In genomic region chr16:28161626-28162025, GRCh38 we compare ENCODE assay signal across 23 cellular contexts. TPM values are rescaled to one million over a fixed set of nuclear protein-coding genes. Genes with fewer than 3 reads are reported as not detected.
DNase-seq lines count a peak whose midpoint lies in the region; ATAC-seq and TF ChIP-seq lines count a peak whose summit lies in the region.
"Had no signal": no experiment of that assay in that cellular context is flagged by ENCODE, and none has a peak within 500 bp of the region (broad histone marks: within the 10 kb centered on the region; RNA-seq: fewer than 3 reads in every experiment).

No MANE protein-coding gene starts in this region.

- in situ Hi-C loops in G401 (cut with HindIII; ENCODE audit: low sequenced_read_pairs) = no loop called here

- no peak for TF ChIP-seq CTCF in CD14-positive monocyte (IDR thresholded peaks at IDR 0.05)
- TF ChIP-seq CTCF in fibroblast of the aortic adventitia (IDR thresholded peaks at IDR 0.05; ENCODE audit: insufficient read depth, low read length) = no peak
- TF ChIP-seq CTCF in right atrium auricular region (IDR thresholded peaks at IDR 0.05) = no peak

- peaks cover 13% of the 10 kb centered on the region for H3K36me3 ChIP-seq in right atrium auricular region

- no peaks in the 10 kb centered on the region for H3K27me3 ChIP-seq in right atrium auricular region
- H3K27me3 ChIP-seq: ascending aorta, esophagus muscularis mucosa, heart left ventricle had no signal

- H3K4me3 ChIP-seq in fibroblast of the aortic adventitia (ENCODE audit: low read depth, low read length) = no peak overlapping the region
- no peak overlapping the region for H3K4me3 ChIP-seq in right atrium auricular region
- H3K4me3 ChIP-seq: ascending aorta, esophagus muscularis mucosa, heart left ventricle, SK-N-MC had no signal

- peaks cover 85% of the 10 kb centered on the region for H3K4me1 Mint-ChIP-seq in CD14-positive monocyte
- H3K4me1 Mint-ChIP-seq in activated T-helper 17 cell treated with anti-CD3 and anti-CD28 coated beads, Interleukin-2, amount 50 U/mL, for 72 hours = peaks cover 29% of the 10 kb centered on the region

- intact Hi-C loops in CD14-positive monocyte (cut with micrococcal nuclease) = no loop called here

- no peaks in the 10 kb centered on the region for H3K9me3 ChIP-seq in right atrium auricular region
- H3K9me3 ChIP-seq: ascending aorta, esophagus muscularis mucosa, heart left ventricle had no signal

- no peak overlapping the region for H3K27ac ChIP-seq in right atrium auricular region
- H3K27ac ChIP-seq: ascending aorta, esophagus muscularis mucosa, SK-N-MC had no signal

- H3K27me3 Mint-ChIP-seq in CD14-positive monocyte (ENCODE audit: low read depth in 3 of 3) = no peaks in the 10 kb centered on the region
- no peaks in the 10 kb centered on the region for H3K27me3 Mint-ChIP-seq in activated T-helper 17 cell treated with anti-CD3 and anti-CD28 coated beads, Interleukin-2, amount 50 U/mL, for 72 hours

- no peak overlapping the region for H3K4me3 Mint-ChIP-seq in CD14-positive monocyte
- no peak overlapping the region for H3K4me3 Mint-ChIP-seq in activated T-helper 17 cell treated with anti-CD3 and anti-CD28 coated beads, Interleukin-2, amount 50 U/mL, for 72 hours

- H3K36me3 Mint-ChIP-seq in CD14-positive monocyte = peaks cover 31 to 34% of the 10 kb centered on the region in 2 donors
- H3K36me3 Mint-ChIP-seq in activated T-helper 17 cell treated with anti-CD3 and anti-CD28 coated beads, Interleukin-2, amount 50 U/mL, for 72 hours (ENCODE audit: low read depth) = peaks cover 96% of the 10 kb centered on the region

- no peak for ATAC-seq in activated T-helper 17 cell treated with anti-CD3 and anti-CD28 coated beads, Interleukin-2, amount 50 U/mL, for 72 hours (replicated peaks)
- ATAC-seq in GM19467 (IDR thresholded peaks at IDR 0.05; ENCODE audit: unreplicated experiment) (no peak), HG03196 (IDR thresholded peaks at IDR 0.05; ENCODE audit: unreplicated experiment) (no peak)
- ATAC-seq: heart left ventricle had no signal

- peak overlapping the region in 6 of 7 donors; percentile 19 to 85 (median 35) for H3K27ac Mint-ChIP-seq in CD14-positive monocyte
- H3K27ac Mint-ChIP-seq in activated T-helper 17 cell treated with anti-CD3 and anti-CD28 coated beads, Interleukin-2, amount 50 U/mL, for 72 hours = peak overlapping the region; percentile 10

- H3K9me3 Mint-ChIP-seq in CD14-positive monocyte = no peaks in the 10 kb centered on the region
- no peaks in the 10 kb centered on the region for H3K9me3 Mint-ChIP-seq in activated T-helper 17 cell treated with anti-CD3 and anti-CD28 coated beads, Interleukin-2, amount 50 U/mL, for 72 hours

- no peak for DNase-seq in CD14-positive monocyte (ENCODE audit: low spot score)
- DNase-seq in G401 (ENCODE audit: low spot score) = peak; percentile 37
- DNase-seq in fibroblast of the aortic adventitia (ENCODE audit: low read depth) = peak; percentile 69
- DNase-seq in right atrium auricular region (ENCODE audit: low spot score) = no peak
- DNase-seq: activated CD4-positive, CD25-positive, alpha-beta regulatory T cell treated with anti-CD3 and anti-CD28 coated beads, Interleukin-2, amount 50 U/mL, for 72 hours; cerebellar nuclear complex; effector CD8-positive, alpha-beta T cell; H7; heart left ventricle; Karpas-422; NCI-H1092 treated with DMSO at 0.1 percent for 48 hours; NCI-H2081 treated with DMSO at 0.1 percent for 48 hours; NCI-H446; NK-92 treated with Interleukin-12 subunit alpha and Interleukin-12 subunit beta, amount 100 ng/mL, for 24 hours; small intestine; stimulated activated CD4-positive, alpha-beta T cell treated with anti-CD3 and anti-CD28 coated beads, Interleukin-2, amount 100 ng/mL, for 48 hours; trophoblast cell had no signal

- H3K4me1 ChIP-seq in right atrium auricular region = peaks cover 0 to 19% of the 10 kb centered on the region in 2 donors

RNA-seq across cellular contexts. Expression of gene XPO6, which starts 50.1 kb away (rescaled TPM):
- 10 to 100 TPM; 35.7 to 38.3 TPM for polyA plus RNA-seq in CD14-positive monocyte
- total RNA-seq in G401 (2014; rRNA removed; shearing (Covaris generic)) = 75.8 and 98.0 TPM in 2 replicates
- total RNA-seq in activated T-helper 17 cell treated with anti-CD3 and anti-CD28 coated beads, Interleukin-2, amount 50 U/mL, for 72 hours = 100 to 1,000 TPM; 238 to 263 TPM
- total RNA-seq in fibroblast of the aortic adventitia (ENCODE audit: low replicate concordance) (112 and 183 TPM in 2 replicates), right atrium auricular region (10 to 100 TPM; 17.9 to 29.8 TPM)

Comparison
In these comparisons a context has a peak if more than half of its experiments do, and no peak if none do; other contexts are left out.
1. DNase-seq: peak in G401 (single experiment) and fibroblast of the aortic adventitia (single experiment); none in CD14-positive monocyte (single experiment) and right atrium auricular region (single experiment).